Comparison of ENCODE assay signal across 1 cellular context in the genomic region with DNA sequence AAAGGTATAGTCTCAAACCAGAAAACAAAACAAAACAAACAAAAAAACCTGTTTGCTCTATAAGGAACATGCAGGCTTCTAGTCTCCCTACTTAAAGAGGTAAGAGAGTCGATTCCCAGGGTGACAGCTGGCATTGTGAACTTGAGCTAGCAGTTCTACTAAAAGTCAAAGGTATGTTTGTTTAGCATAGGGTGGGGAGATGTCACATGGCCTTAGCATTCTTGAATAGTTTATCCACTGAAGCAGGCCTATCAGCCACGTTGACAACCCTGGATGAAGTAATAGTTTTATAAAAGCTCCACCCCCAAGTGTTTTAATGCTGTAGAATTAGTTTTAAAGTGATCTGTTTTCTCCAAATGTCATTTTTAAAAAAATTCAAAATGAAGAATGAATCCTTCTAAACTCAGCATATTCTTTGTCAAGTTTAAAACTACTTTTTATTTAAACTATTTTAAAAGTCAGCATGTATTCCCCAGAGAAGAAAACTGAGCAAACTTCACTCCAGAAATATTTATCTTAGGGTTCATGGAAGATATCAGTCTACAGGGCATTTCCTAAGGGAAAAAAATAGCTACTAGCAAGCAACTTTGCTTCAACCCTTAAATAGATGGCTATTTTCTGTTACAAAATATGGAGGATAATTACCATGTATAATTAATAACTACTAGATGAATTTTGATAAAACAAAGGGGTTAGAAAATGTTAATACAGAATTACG.
TF ChIP-seq lines count a peak whose summit lies in the region.

No MANE protein-coding gene starts in this region.

TF ChIP-seq in HepG2, 621 proteins besides CTCF, POLR2A, EP300 and RAD21 (continued from another document):
- TF ChIP-seq, protein P1, sequence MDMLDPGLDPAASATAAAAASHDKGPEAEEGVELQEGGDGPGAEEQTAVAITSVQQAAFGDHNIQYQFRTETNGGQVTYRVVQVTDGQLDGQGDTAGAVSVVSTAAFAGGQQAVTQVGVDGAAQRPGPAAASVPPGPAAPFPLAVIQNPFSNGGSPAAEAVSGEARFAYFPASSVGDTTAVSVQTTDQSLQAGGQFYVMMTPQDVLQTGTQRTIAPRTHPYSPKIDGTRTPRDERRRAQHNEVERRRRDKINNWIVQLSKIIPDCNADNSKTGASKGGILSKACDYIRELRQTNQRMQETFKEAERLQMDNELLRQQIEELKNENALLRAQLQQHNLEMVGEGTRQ (IDR thresholded peaks at IDR 0.05; ENCODE audit: low read depth, low read length): peak; percentile 81
- TF ChIP-seq, protein P1 (CRISPR knock-in tag; IDR thresholded peaks at IDR 0.05; ENCODE audit: borderline replicate concordance): peak; percentile 84; the same call in 1 of the 2 replicates
- TF ChIP-seq ZNF232 (CRISPR knock-in tag; IDR thresholded peaks at IDR 0.05; ENCODE audit: borderline replicate concordance) (no peak), RXRA (CRISPR knock-in tag; IDR thresholded peaks at IDR 0.05) (no peak; the same call in 1 of the 2 replicates), IRF9 (CRISPR knock-in tag; IDR thresholded peaks at IDR 0.05; ENCODE audit: borderline replicate concordance) (no peak), ELF1 (CRISPR knock-in tag; IDR thresholded peaks at IDR 0.05) (no peak), GLI4 (CRISPR knock-in tag; IDR thresholded peaks at IDR 0.05; ENCODE audit: borderline replicate concordance) (no peak), BORCS8-MEF2B (CRISPR knock-in tag; IDR thresholded peaks at IDR 0.05) (no peak), ZNF883 (CRISPR knock-in tag; IDR thresholded peaks at IDR 0.05; ENCODE audit: not compliant biosample characterization) (no peak), ZFY (CRISPR knock-in tag; IDR thresholded peaks at IDR 0.05) (peak; percentile 32; the same call in 1 of the 2 replicates), NBN (conservative IDR thresholded peaks at IDR 0.05) (no peak), HOXA9 (CRISPR knock-in tag; IDR thresholded peaks at IDR 0.05; ENCODE audit: borderline replicate concordance) (no peak), HNRNPUL1 (IDR thresholded peaks at IDR 0.05; ENCODE audit: low read depth, low read length) (no peak), ZNF138 (CRISPR knock-in tag; IDR thresholded peaks at IDR 0.05; ENCODE audit: low read depth) (no peak), ZNF3 (CRISPR knock-in tag; IDR thresholded peaks at IDR 0.05) (no peak), ZKSCAN1 (IDR thresholded peaks at IDR 0.05; ENCODE audit: low read length) (no peak), FOXO1 (CRISPR knock-in tag; IDR thresholded peaks at IDR 0.05) (peak; percentile 54; the same call in 1 of the 2 replicates), ZZZ3 (CRISPR knock-in tag; IDR thresholded peaks at IDR 0.05; ENCODE audit: borderline replicate concordance) (no peak), ZNF224 (CRISPR knock-in tag; IDR thresholded peaks at IDR 0.05) (no peak), ZBTB1 (CRISPR knock-in tag; IDR thresholded peaks at IDR 0.05; ENCODE audit: borderline replicate concordance) (no peak), GABPB1 (CRISPR knock-in tag; IDR thresholded peaks at IDR 0.05) (no peak), NONO (IDR thresholded peaks at IDR 0.05) (no peak), NONO (CRISPR knock-in tag; conservative IDR thresholded peaks at IDR 0.05) (no peak), FOXK1 (CRISPR knock-in tag; IDR thresholded peaks at IDR 0.05; ENCODE audit: borderline replicate concordance, low read depth) (peak; percentile 71), CREB1 (IDR thresholded peaks at IDR 0.05) (no peak), CREB1 (CRISPR knock-in tag; IDR thresholded peaks at IDR 0.05) (peak; percentile 59; the same call in 1 of the 2 replicates), ZNF329 (CRISPR knock-in tag; IDR thresholded peaks at IDR 0.05; ENCODE audit: low read depth) (no peak), FOSL2 (CRISPR knock-in tag; IDR thresholded peaks at IDR 0.05) (peak; percentile 62), HDAC2 (CRISPR knock-in tag; IDR thresholded peaks at IDR 0.05) (peak; percentile 61), ZNF770 (CRISPR knock-in tag; IDR thresholded peaks at IDR 0.05) (no peak), ZNF30 (CRISPR knock-in tag; IDR thresholded peaks at IDR 0.05) (no peak), BHLHE40 (IDR thresholded peaks at IDR 0.05; ENCODE audit: low read length) (no peak), LCORL (IDR thresholded peaks at IDR 0.05) (no peak), LCORL (CRISPR knock-in tag; IDR thresholded peaks at IDR 0.05) (no peak), BRD4 (CRISPR knock-in tag; IDR thresholded peaks at IDR 0.05) (no peak), CEBPZ (IDR thresholded peaks at IDR 0.05; ENCODE audit: low read length) (no peak), ETV5 (CRISPR knock-in tag; IDR thresholded peaks at IDR 0.05; ENCODE audit: borderline replicate concordance) (peak; percentile 29; the same call in 1 of the 2 replicates), KDM4B (CRISPR knock-in tag; IDR thresholded peaks at IDR 0.05) (no peak), ZNF567 (CRISPR knock-in tag; IDR thresholded peaks at IDR 0.05; ENCODE audit: borderline replicate concordance) (no peak), PHF8 (CRISPR knock-in tag; IDR thresholded peaks at IDR 0.05) (no peak), TARDBP (CRISPR knock-in tag; IDR thresholded peaks at IDR 0.05) (peak; percentile 71; the same call in 1 of the 2 replicates)
- TF ChIP-seq, protein P2, sequence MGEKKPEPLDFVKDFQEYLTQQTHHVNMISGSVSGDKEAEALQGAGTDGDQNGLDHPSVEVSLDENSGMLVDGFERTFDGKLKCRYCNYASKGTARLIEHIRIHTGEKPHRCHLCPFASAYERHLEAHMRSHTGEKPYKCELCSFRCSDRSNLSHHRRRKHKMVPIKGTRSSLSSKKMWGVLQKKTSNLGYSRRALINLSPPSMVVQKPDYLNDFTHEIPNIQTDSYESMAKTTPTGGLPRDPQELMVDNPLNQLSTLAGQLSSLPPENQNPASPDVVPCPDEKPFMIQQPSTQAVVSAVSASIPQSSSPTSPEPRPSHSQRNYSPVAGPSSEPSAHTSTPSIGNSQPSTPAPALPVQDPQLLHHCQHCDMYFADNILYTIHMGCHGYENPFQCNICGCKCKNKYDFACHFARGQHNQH (CRISPR knock-in tag; IDR thresholded peaks at IDR 0.05): no peak
